In the genomic region with DNA sequence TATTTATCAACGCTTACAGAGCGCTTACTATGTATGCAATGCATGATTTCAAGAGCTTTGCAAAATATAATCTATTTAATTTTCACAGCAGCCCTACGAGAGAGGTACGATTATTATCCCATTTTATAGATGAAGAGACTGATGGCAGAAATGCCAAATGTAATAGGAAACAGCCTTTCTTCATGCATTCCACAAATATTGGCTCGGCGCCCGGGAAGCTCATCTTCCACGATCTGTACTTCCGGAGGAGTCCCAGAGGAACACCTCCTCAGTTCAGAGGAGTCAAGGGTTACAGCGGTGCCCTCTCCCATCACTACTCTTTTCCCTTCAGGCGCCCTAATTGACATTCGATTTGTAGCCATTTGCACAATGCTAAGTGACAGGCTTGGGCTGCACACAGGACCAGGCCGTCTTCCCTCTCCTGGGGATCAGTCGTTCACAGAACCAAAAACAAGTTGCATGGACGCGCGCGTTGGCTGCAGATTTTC, we compare ENCODE assay signal across 7 cellular contexts. TPM values are rescaled to one million over a fixed set of nuclear protein-coding genes. Genes with fewer than 3 reads are reported as not detected.
DNase-seq lines count a peak whose midpoint lies in the region; ATAC-seq and TF ChIP-seq lines count a peak whose summit lies in the region.

No MANE protein-coding gene starts in this region.

- peaks cover 34% of the 10 kb centered on the region for H3K79me2 ChIP-seq in MM.1S (ENCODE audit: low read length)

- peak overlapping the region; percentile 12; the same call in 1 of the 2 replicates for H3K27ac ChIP-seq in MM.1S (ENCODE audit: low read length)
- H3K27ac ChIP-seq in heart left ventricle: peak overlapping the region in 11 of 12 donors; percentile 59 to 100 (median 98)
- peak overlapping the region; percentile 95 to 99 (median 97) for H3K27ac ChIP-seq in sigmoid colon

- no peak for DNase-seq in MM.1S
- no peak for DNase-seq in WTC11 (ENCODE audit: low spot score)
- DNase-seq in heart left ventricle: peak; percentile 70 to 90 (median 80)
- DNase-seq in sigmoid colon: peak; percentile 94
- DNase-seq in HuH-7 (ENCODE audit: low spot score): no peak

- H3K4me1 ChIP-seq in MM.1S (ENCODE audit: low read length): peaks cover 18% of the 10 kb centered on the region
- peaks cover 3 to 61% (median 43%) of the 10 kb centered on the region in 12 donors for H3K4me1 ChIP-seq in heart left ventricle
- peaks cover 0 to 55% (median 50%) of the 10 kb centered on the region in 4 donors for H3K4me1 ChIP-seq in sigmoid colon

- TF ChIP-seq CTCF in MM.1S (IDR thresholded peaks at IDR 0.05; ENCODE audit: low read length) (no peak), WTC11 (IDR thresholded peaks at IDR 0.05) (no peak), heart left ventricle (IDR thresholded peaks at IDR 0.05) (no peak), sigmoid colon (IDR thresholded peaks at IDR 0.05) (no peak)

- peaks cover 15% of the 10 kb centered on the region for H3K4me1 Mint-ChIP-seq in WTC11

- TF ChIP-seq POLR2A in heart left ventricle (IDR thresholded peaks at IDR 0.05): no peak
- no peak for TF ChIP-seq POLR2A in sigmoid colon (IDR thresholded peaks at IDR 0.05)

- H4K20me1 ChIP-seq in MM.1S (ENCODE audit: insufficient read depth, low read length): no peaks in the 10 kb centered on the region

- intact Hi-C loops in heart left ventricle (cut with DNase I): loop anchor here in 8 of 10 donors (1.0 to 10.0 kb wide), 13 partner anchors 43 to 395 kb away; partner anchors contain the start of genes ZC3H4 (in 5 of the 8) and CCDC9 (in 1 of the 8)
- intact Hi-C loops in sigmoid colon (cut with DNase I): loop anchor here (5.0 to 10.0 kb wide), 3 partner anchors 53 to 255 kb away; partner anchors contain the start of genes CALM3 and ZC3H4

- peak overlapping the region; percentile 74 for H3K4me3 Mint-ChIP-seq in WTC11

- H3F3A ChIP-seq in MM.1S (ENCODE audit: insufficient read depth, low read length): peaks cover 6% of the 10 kb centered on the region; the same call in 1 of the 2 replicates

- peaks cover 12% of the 10 kb centered on the region for H3K27me3 Mint-ChIP-seq in WTC11 (ENCODE audit: low read depth)

- CTCF ChIA-PET in WTC11 (lab: Charles Lee): interaction anchor here (0.5 to 1.4 kb wide), 6 partner anchors 9 to 132 kb away, joined by 3 to 9 read pairs (median 3); partner anchors contain the start of gene AP2S1

- no peak for TF ChIP-seq EP300 in sigmoid colon (IDR thresholded peaks at IDR 0.05)

- H3K27me3 ChIP-seq in MM.1S (replicated peaks; ENCODE audit: insufficient read depth, low read length) (no peaks in the 10 kb centered on the region), heart left ventricle (no peaks in the 10 kb centered on the region), sigmoid colon (no peaks in the 10 kb centered on the region)

- H3K4me3 ChIP-seq in MM.1S (ENCODE audit: low read length): peak overlapping the region; percentile 24
- peak overlapping the region in 9 of 12 donors; percentile 72 to 96 (median 88) for H3K4me3 ChIP-seq in heart left ventricle
- H3K4me3 ChIP-seq in sigmoid colon: peak overlapping the region in 3 of 4 donors; percentile 75 to 99 (median 90)

- H3K9me3 ChIP-seq in MM.1S (replicated peaks; ENCODE audit: insufficient read depth, low read length): no peaks in the 10 kb centered on the region
- H3K9me3 ChIP-seq in heart left ventricle: no peaks in the 10 kb centered on the region
- H3K9me3 ChIP-seq in sigmoid colon: no peaks in the 10 kb centered on the region

- H3K9me2 ChIP-seq in MM.1S (replicated peaks; ENCODE audit: insufficient read depth, low read length): no peaks in the 10 kb centered on the region

- H3K4me2 ChIP-seq in MM.1S (ENCODE audit: low read depth, low read length): peak overlapping the region; percentile 38

- ATAC-seq in GM19467 (IDR thresholded peaks at IDR 0.05; ENCODE audit: unreplicated experiment) (peak; percentile 5), WTC11 (peak; percentile 1), heart left ventricle (no peak), HG02973 (IDR thresholded peaks at IDR 0.05; ENCODE audit: unreplicated experiment) (no peak)

- peak overlapping the region; percentile 39 for H2AFZ ChIP-seq in MM.1S (ENCODE audit: low read length)

- H3K36me3 Mint-ChIP-seq in WTC11: no peaks in the 10 kb centered on the region

- POLR2A ChIA-PET in WTC11 (lab: Charles Lee): interaction anchor here (0.6 to 1.0 kb wide), 2 partner anchors 9 to 137 kb away, joined by 4 read pairs; partner anchors contain the start of gene AP2S1

- H3K36me3 ChIP-seq in MM.1S (replicated peaks; ENCODE audit: insufficient read depth, low read length): no peaks in the 10 kb centered on the region
- no peaks in the 10 kb centered on the region for H3K36me3 ChIP-seq in heart left ventricle
- H3K36me3 ChIP-seq in sigmoid colon: no peaks in the 10 kb centered on the region

- H3K9ac ChIP-seq in MM.1S (ENCODE audit: low read length): no peak overlapping the region

- WGBS in heart left ventricle, 4 donors: 15 to 21% (median 16%) methylated on average over 17 to 18 of the region's 18 CpGs
- 15 to 16% methylated on average over 18 of the region's 18 CpGs for WGBS in sigmoid colon, 2 donors

- no peaks in the 10 kb centered on the region for H3K9me3 Mint-ChIP-seq in WTC11

- peak overlapping the region; percentile 98 for H3K27ac Mint-ChIP-seq in WTC11

TF ChIP-seq in WTC11, 78 proteins besides CTCF, POLR2A, EP300 and RAD21 (continues in another document):
- TF ChIP-seq TP53 (CRISPR knock-in tag; IDR thresholded peaks at IDR 0.05): no peak
- no peak for TF ChIP-seq HMGXB4 (CRISPR knock-in tag; IDR thresholded peaks at IDR 0.05)
- TF ChIP-seq, protein P1, sequence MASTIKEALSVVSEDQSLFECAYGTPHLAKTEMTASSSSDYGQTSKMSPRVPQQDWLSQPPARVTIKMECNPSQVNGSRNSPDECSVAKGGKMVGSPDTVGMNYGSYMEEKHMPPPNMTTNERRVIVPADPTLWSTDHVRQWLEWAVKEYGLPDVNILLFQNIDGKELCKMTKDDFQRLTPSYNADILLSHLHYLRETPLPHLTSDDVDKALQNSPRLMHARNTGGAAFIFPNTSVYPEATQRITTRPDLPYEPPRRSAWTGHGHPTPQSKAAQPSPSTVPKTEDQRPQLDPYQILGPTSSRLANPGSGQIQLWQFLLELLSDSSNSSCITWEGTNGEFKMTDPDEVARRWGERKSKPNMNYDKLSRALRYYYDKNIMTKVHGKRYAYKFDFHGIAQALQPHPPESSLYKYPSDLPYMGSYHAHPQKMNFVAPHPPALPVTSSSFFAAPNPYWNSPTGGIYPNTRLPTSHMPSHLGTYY (CRISPR knock-in tag; IDR thresholded peaks at IDR 0.05): peak; percentile 43; the same call in 1 of the 2 replicates
- TF ChIP-seq ZNF317 (CRISPR knock-in tag; IDR thresholded peaks at IDR 0.05; ENCODE audit: borderline replicate concordance, low read depth): 0 out of 2 replicates have a peak, but pooled peaks have one; percentile 11
- TF ChIP-seq TEAD1 (CRISPR knock-in tag; IDR thresholded peaks at IDR 0.05): peak; percentile 31
- TF ChIP-seq, protein P2, sequence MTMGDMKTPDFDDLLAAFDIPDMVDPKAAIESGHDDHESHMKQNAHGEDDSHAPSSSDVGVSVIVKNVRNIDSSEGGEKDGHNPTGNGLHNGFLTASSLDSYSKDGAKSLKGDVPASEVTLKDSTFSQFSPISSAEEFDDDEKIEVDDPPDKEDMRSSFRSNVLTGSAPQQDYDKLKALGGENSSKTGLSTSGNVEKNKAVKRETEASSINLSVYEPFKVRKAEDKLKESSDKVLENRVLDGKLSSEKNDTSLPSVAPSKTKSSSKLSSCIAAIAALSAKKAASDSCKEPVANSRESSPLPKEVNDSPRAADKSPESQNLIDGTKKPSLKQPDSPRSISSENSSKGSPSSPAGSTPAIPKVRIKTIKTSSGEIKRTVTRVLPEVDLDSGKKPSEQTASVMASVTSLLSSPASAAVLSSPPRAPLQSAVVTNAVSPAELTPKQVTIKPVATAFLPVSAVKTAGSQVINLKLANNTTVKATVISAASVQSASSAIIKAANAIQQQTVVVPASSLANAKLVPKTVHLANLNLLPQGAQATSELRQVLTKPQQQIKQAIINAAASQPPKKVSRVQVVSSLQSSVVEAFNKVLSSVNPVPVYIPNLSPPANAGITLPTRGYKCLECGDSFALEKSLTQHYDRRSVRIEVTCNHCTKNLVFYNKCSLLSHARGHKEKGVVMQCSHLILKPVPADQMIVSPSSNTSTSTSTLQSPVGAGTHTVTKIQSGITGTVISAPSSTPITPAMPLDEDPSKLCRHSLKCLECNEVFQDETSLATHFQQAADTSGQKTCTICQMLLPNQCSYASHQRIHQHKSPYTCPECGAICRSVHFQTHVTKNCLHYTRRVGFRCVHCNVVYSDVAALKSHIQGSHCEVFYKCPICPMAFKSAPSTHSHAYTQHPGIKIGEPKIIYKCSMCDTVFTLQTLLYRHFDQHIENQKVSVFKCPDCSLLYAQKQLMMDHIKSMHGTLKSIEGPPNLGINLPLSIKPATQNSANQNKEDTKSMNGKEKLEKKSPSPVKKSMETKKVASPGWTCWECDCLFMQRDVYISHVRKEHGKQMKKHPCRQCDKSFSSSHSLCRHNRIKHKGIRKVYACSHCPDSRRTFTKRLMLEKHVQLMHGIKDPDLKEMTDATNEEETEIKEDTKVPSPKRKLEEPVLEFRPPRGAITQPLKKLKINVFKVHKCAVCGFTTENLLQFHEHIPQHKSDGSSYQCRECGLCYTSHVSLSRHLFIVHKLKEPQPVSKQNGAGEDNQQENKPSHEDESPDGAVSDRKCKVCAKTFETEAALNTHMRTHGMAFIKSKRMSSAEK (CRISPR knock-in tag; IDR thresholded peaks at IDR 0.05; ENCODE audit: borderline replicate concordance): peak; percentile 63; the same call in 1 of the 2 replicates

RNA-seq across cellular contexts. Expression of gene ARHGAP35, which starts 1.1 kb away (rescaled TPM):
- total RNA-seq in WTC11 (2021) (47.2 to 56.3 TPM (median 47.3 TPM) in 3 replicates), heart left ventricle (10 to 100 TPM; 59.5 to 91.0 (median 77.2) TPM), sigmoid colon (10 to 100 TPM; 33.9 to 55.7 (median 36.7) TPM)
- polyA plus RNA-seq in heart left ventricle (10 to 100 TPM; 34.8 to 68.1 TPM), sigmoid colon (10 to 100 TPM; 11.4 to 35.6 (median 20.3) TPM)

RNA-seq across cellular contexts. Expression of gene AP2S1, which starts 9.0 kb away (rescaled TPM):
- 232 to 249 TPM (median 234 TPM) in 3 replicates for total RNA-seq in WTC11 (2021)
- 100 to 1,000 TPM in 2 of 9 donors, 10 to 100 TPM in 7; 75.3 to 148 (median 84.5) TPM for total RNA-seq in heart left ventricle
- 100 to 1,000 TPM in 1 of 2 donors, 10 to 100 TPM in 1; 85.8 to 166 TPM for polyA plus RNA-seq in heart left ventricle
- 10 to 100 TPM; 52.4 to 84.3 (median 73.0) TPM for total RNA-seq in sigmoid colon
- polyA plus RNA-seq in sigmoid colon: 100 to 1,000 TPM; 139 to 167 (median 163) TPM

Comparison
In these comparisons a context has a peak if more than half of its experiments do, and no peak if none do; other contexts are left out.
1. ATAC-seq: peak in GM19467 (single experiment) and WTC11 (single experiment); none in heart left ventricle (0 of 4) and HG02973 (single experiment).
2. DNase-seq: peak in heart left ventricle (5 of 5) and sigmoid colon (single experiment); none in MM.1S (single experiment), WTC11 (single experiment) and HuH-7 (single experiment).
3. H3K27ac ChIP-seq: peak in every context shown above with its lines; median percentile 98 in heart left ventricle; 97 in sigmoid colon; 12 in MM.1S.
4. H3K4me3 ChIP-seq: peak in every context shown above with its lines; median percentile 90 in sigmoid colon; 88 in heart left ventricle; 24 in MM.1S.